In the genomic region with DNA sequence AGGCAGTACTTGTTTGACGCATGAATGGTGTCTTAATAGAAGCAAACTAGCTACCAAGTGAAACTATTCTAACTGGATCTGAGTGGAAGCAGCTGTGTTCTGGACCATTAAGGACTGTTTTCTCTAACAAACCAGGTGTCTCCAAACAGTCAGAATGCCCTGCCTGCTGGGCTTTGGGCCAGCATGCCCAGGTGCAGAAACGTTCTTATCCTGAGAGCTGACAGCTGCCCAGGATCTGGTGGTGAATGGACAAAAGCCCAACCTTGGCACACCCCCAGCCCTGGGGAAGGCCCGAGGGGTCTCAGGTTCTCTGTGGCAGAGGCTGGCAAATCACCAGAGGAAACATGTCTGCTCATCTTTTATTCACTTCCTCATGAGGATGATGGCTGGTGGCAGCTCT, we compare ENCODE assay signal across 20 cellular contexts. TPM values are rescaled to one million over a fixed set of nuclear protein-coding genes. Genes with fewer than 3 reads are reported as not detected.
DNase-seq lines count a peak whose midpoint lies in the region; ATAC-seq and TF ChIP-seq lines count a peak whose summit lies in the region.
"Had no signal": no experiment of that assay in that cellular context is flagged by ENCODE, and none has a peak within 500 bp of the region (broad histone marks: within the 10 kb centered on the region; RNA-seq: fewer than 3 reads in every experiment).

No MANE protein-coding gene starts in this region.

- intact Hi-C loops in body of pancreas (cut with DNase I) (no loop called here), Calu3 (cut with micrococcal nuclease; ENCODE audit: unreplicated experiment) (no loop called here)

- peaks cover 21% of the 10 kb centered on the region for H3K4me1 Mint-ChIP-seq in nephron progenitor cell
- H3K4me1 Mint-ChIP-seq in Calu3 (ENCODE audit: low read depth, unreplicated experiment) = no peaks in the 10 kb centered on the region
- H3K4me1 Mint-ChIP-seq: naive thymus-derived CD4-positive, alpha-beta T cell had no signal

- peak; percentile 95 for DNase-seq in COR-L47 (lab: John Stamatoyannopoulos, UW)
- DNase-seq in NCI-H1417 (lab: John Stamatoyannopoulos, UW) = peak; percentile 72 to 96 (median 93)
- DNase-seq in NCI-H2196 treated with DMSO at 0.1 percent for 48 hours (lab: John Stamatoyannopoulos, UW; ENCODE audit: unreplicated experiment) = peak; percentile 89
- DNase-seq in body of pancreas = peak; percentile 66 to 89 (median 80)
- DNase-seq in nephron progenitor cell = no peak
- no peak for DNase-seq in Calu3
- no peak for DNase-seq in AML-193 (lab: John Stamatoyannopoulos, UW)
- DNase-seq: ACHN; activated CD4-positive, CD25-positive, alpha-beta regulatory T cell; activated effector memory CD4-positive, alpha-beta T cell treated with anti-CD3 and anti-CD28 coated beads, Interleukin-2, amount 50 U/mL, for 16 hours; Caco-2; foreskin melanocyte; KG1; lower lobe of right lung; naive thymus-derived CD4-positive, alpha-beta T cell; NCI-H446 treated with DMSO at 0.1 percent for 48 hours; Peyer's patch; stimulated activated CD4-positive, alpha-beta T cell treated with anti-CD3 and anti-CD28 coated beads, Interleukin-12 subunit alpha, Interleukin-12 subunit beta, amount 100 ng/mL, for 4 hours had no signal

- no peaks in the 10 kb centered on the region for H3K9me3 ChIP-seq in body of pancreas
- H3K9me3 ChIP-seq: Caco-2, lower lobe of right lung, Peyer's patch had no signal

- no peak overlapping the region for H3K27ac Mint-ChIP-seq in nephron progenitor cell
- H3K27ac Mint-ChIP-seq in Calu3 (ENCODE audit: unreplicated experiment) = no peak overlapping the region
- H3K27ac Mint-ChIP-seq: naive thymus-derived CD4-positive, alpha-beta T cell; T-helper 1 cell treated with Interleukin-12 subunit alpha and Interleukin-12 subunit beta and Interleukin-4 antibody, amounts not matched to agents 30 μg/mL and 1 μg/mL, for 36 hours had no signal

- no peak for TF ChIP-seq POLR2A in body of pancreas (IDR thresholded peaks at IDR 0.05)

- CTCF ChIA-PET in Calu3 (lab: Charles Lee) = no interaction called here

- no TSS peak for BruUV-seq in Calu3 (replicated peaks; lab: Mats Ljungman, UMichigan)

- peak overlapping the region in 3 of 4 donors; percentile 13 to 30 (median 19) for H3K27ac ChIP-seq in body of pancreas
- H3K27ac ChIP-seq: lower lobe of right lung, Peyer's patch had no signal

- no peak overlapping the region for H3K4me3 ChIP-seq in body of pancreas
- H3K4me3 ChIP-seq: lower lobe of right lung, Peyer's patch had no signal

- TF ChIP-seq CTCF in body of pancreas (IDR thresholded peaks at IDR 0.05) (no peak), nephron progenitor cell (IDR thresholded peaks at IDR 0.05) (no peak), Calu3 (IDR thresholded peaks at IDR 0.05; ENCODE audit: unreplicated experiment) (no peak)

- no peaks in the 10 kb centered on the region for H3K36me3 Mint-ChIP-seq in nephron progenitor cell (ENCODE audit: low read depth)
- H3K36me3 Mint-ChIP-seq in Calu3 (ENCODE audit: insufficient read depth, unreplicated experiment) = no peaks in the 10 kb centered on the region

- H3K27me3 ChIP-seq in body of pancreas = no peaks in the 10 kb centered on the region
- H3K27me3 ChIP-seq: Peyer's patch had no signal

- 22 to 24% methylated on average over 3 of the region's 3 CpGs for WGBS in body of pancreas, 2 donors

- H3K4me1 ChIP-seq in body of pancreas = peaks cover 10% of the 10 kb centered on the region
- H3K4me1 ChIP-seq: lower lobe of right lung, Peyer's patch had no signal

- H3K4me3 Mint-ChIP-seq in nephron progenitor cell = no peak overlapping the region
- H3K4me3 Mint-ChIP-seq in Calu3 (ENCODE audit: low read depth, unreplicated experiment) = no peak overlapping the region
- H3K4me3 Mint-ChIP-seq: naive thymus-derived CD4-positive, alpha-beta T cell; T-helper 1 cell treated with Interleukin-12 subunit alpha and Interleukin-12 subunit beta and Interleukin-4 antibody, amounts not matched to agents 30 μg/mL and 1 μg/mL, for 36 hours had no signal

- H3K9me3 Mint-ChIP-seq in nephron progenitor cell (no peaks in the 10 kb centered on the region), Calu3 (ENCODE audit: low read depth, unreplicated experiment) (no peaks in the 10 kb centered on the region)
- H3K9me3 Mint-ChIP-seq: naive thymus-derived CD4-positive, alpha-beta T cell; T-helper 1 cell treated with Interleukin-12 subunit alpha and Interleukin-12 subunit beta and Interleukin-4 antibody, amounts not matched to agents 30 μg/mL and 1 μg/mL, for 36 hours had no signal

- H3K27me3 Mint-ChIP-seq in nephron progenitor cell (ENCODE audit: low read depth, poor library complexity) = no peaks in the 10 kb centered on the region
- no peaks in the 10 kb centered on the region for H3K27me3 Mint-ChIP-seq in Calu3 (ENCODE audit: unreplicated experiment)

- H3K36me3 ChIP-seq in body of pancreas (replicated peaks in 1 of 2; ENCODE audit: insufficient read depth in 1 of 2, low read depth in 2 of 2) = no peaks in the 10 kb centered on the region
- H3K36me3 ChIP-seq: lower lobe of right lung, Peyer's patch had no signal

- ATAC-seq in body of pancreas (peak; percentile 84), HG02610 (IDR thresholded peaks at IDR 0.05; ENCODE audit: unreplicated experiment) (no peak)
- ATAC-seq: lower lobe of right lung; naive thymus-derived CD4-positive, alpha-beta T cell had no signal

RNA-seq across cellular contexts. Expression of a gene that starts 48.2 kb away (rescaled TPM):
- total RNA-seq in body of pancreas (1 to 10 TPM in 1 of 2 donors, under 1 TPM in 1; 0.26 to 2.0 TPM), Calu3 (2022) (0.12 TPM in 1 of 2 replicates, not detected in the other)
- total RNA-seq: lower lobe of right lung had no signal

Comparison
In these comparisons a context has a peak if more than half of its experiments do, and no peak if none do; other contexts are left out.
1. DNase-seq: peak in COR-L47 (single experiment), NCI-H1417 (3 of 3), NCI-H2196 treated with DMSO at 0.1 percent for 48 hours (single experiment) and body of pancreas (4 of 4); none in nephron progenitor cell (single experiment), Calu3 (single experiment) and AML-193 (0 of 2).